Comparison of ENCODE assay signal across 8 cellular contexts in genomic region chr6:158999154-158999668, GRCh38. TPM values are rescaled to one million over a fixed set of nuclear protein-coding genes. Genes with fewer than 3 reads are reported as not detected.
DNase-seq lines count a peak whose midpoint lies in the region; ATAC-seq and TF ChIP-seq lines count a peak whose summit lies in the region.

No MANE protein-coding gene starts in this region.

- H3K27me3 ChIP-seq in HAP-1 (ENCODE audit: low read depth) (no peaks in the 10 kb centered on the region), mononuclear cell (ENCODE audit: insufficient read depth, low read length) (no peaks in the 10 kb centered on the region)

- H3K36me3 ChIP-seq in HAP-1 (replicated peaks) = no peaks in the 10 kb centered on the region

- in situ Hi-C loops in HAP-1 (cut with MboI; ENCODE audit: low sequenced_read_pairs) = no loop called here

- TF ChIP-seq CTCF in choroid plexus epithelial cell (conservative IDR thresholded peaks at IDR 0.05; ENCODE audit: low read depth, low read length) = no peak

- H3K9me3 ChIP-seq in HAP-1 (no peaks in the 10 kb centered on the region), mononuclear cell (ENCODE audit: low read depth, low read length) (no peaks in the 10 kb centered on the region)

- peak; percentile 19 for ATAC-seq in GM18499 (IDR thresholded peaks at IDR 0.05; ENCODE audit: insufficient read depth, unreplicated experiment)

- H3K4me3 ChIP-seq in HAP-1 = peak overlapping the region; percentile 71
- H3K4me3 ChIP-seq in choroid plexus epithelial cell (ENCODE audit: low read depth, low read length) = peak overlapping the region; percentile 86
- peak overlapping the region; percentile 79 for H3K4me3 ChIP-seq in mononuclear cell (ENCODE audit: low read length)

- H3K4me1 ChIP-seq in HAP-1 = no peaks in the 10 kb centered on the region; the same call in 1 of the 2 replicates
- H3K4me1 ChIP-seq in mononuclear cell (ENCODE audit: insufficient read depth, low read length) = peaks cover 24% of the 10 kb centered on the region

- DNase-seq in HAP-1 (ENCODE audit: low spot score in 2 of 2) = no peak
- DNase-seq in NCI-H1105 (lab: John Stamatoyannopoulos, UW) = peak; percentile 35
- DNase-seq in choroid plexus epithelial cell (ENCODE audit: low read depth) = peak; percentile 15
- no peak for DNase-seq in middle frontal gyrus (ENCODE audit: extremely low spot score, low spot score)
- DNase-seq in HuH-7.5 (ENCODE audit: low spot score) = no peak
- DNase-seq in NCI-H1930 (lab: John Stamatoyannopoulos, UW) = no peak

RNA-seq across cellular contexts. Expression of gene RSPH3, which starts 0.8 kb away (rescaled TPM):
- total RNA-seq in mononuclear cell = 1.3 TPM

RNA-seq across cellular contexts. Expression of gene TAGAP, which starts 45.6 kb away (rescaled TPM):
- 320 TPM for total RNA-seq in mononuclear cell

Comparison
In these comparisons a context has a peak if more than half of its experiments do, and no peak if none do; other contexts are left out.
1. DNase-seq: peak in NCI-H1105 (single experiment) and choroid plexus epithelial cell (single experiment); none in HAP-1 (0 of 2), middle frontal gyrus (single experiment), HuH-7.5 (single experiment) and NCI-H1930 (0 of 2).
2. Peak in every context shown above with its lines, with median percentiles within 50 percentile points of each other: H3K4me3 ChIP-seq.